1 cellular context compared by ENCODE assay signal in the genomic region with DNA sequence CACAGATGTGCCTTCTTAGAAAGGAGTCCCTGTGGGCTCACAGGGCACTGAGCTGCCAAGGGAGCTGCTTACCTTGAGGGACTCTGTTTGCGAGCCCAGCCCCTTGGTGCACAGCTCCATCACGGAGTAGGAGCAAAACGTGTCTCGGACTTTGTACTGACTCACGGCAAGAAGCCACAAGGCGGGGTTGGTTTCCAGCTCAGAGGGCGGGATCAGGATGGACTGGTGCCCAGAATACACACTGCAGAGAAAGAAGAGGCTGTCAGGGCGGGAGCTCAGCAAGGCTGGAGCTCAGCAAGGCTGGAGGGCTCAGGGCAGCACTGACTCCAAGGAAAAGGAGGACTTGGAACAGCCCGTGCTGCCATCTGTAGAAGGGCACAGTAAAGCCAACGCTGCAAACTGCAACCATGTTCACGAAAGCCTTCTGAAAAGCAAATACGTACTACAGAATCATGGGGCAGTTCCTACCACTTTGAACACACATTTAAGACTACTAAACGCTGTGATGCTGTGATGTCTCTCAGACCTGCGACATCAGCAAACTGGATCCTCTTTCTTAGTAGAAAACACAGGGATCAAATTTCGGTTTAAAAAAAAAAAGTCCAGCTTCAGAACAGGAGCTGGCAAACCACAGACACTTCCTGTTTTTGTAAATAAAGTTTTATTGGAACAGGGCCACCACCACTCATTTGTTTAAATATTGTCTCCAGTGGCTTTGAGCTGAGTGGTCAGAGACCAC.
TF ChIP-seq lines count a peak whose summit lies in the region.

No MANE protein-coding gene starts in this region.

TF ChIP-seq in HepG2, 621 proteins besides CTCF, POLR2A, EP300 and RAD21 (continued from another document and continues in another):
- TF ChIP-seq FOSL1 (CRISPR knock-in tag; IDR thresholded peaks at IDR 0.05; ENCODE audit: borderline replicate concordance) (no peak), ZBTB20 (CRISPR knock-in tag; IDR thresholded peaks at IDR 0.05; ENCODE audit: borderline replicate concordance, low read depth) (no peak), CAMTA2 (CRISPR knock-in tag; IDR thresholded peaks at IDR 0.05; ENCODE audit: borderline replicate concordance) (no peak), ZNF251 (CRISPR knock-in tag; IDR thresholded peaks at IDR 0.05) (no peak), ZIK1 (CRISPR knock-in tag; IDR thresholded peaks at IDR 0.05; ENCODE audit: borderline replicate concordance, low read depth) (no peak), ZNF567 (CRISPR knock-in tag; IDR thresholded peaks at IDR 0.05; ENCODE audit: borderline replicate concordance) (no peak), ARNT2 (CRISPR knock-in tag; IDR thresholded peaks at IDR 0.05; ENCODE audit: low read depth) (no peak), ZNF350 (CRISPR knock-in tag; IDR thresholded peaks at IDR 0.05; ENCODE audit: borderline replicate concordance, low read depth) (peak; percentile 72; the same call in 1 of the 2 replicates), MAZ (IDR thresholded peaks at IDR 0.05; ENCODE audit: borderline replicate concordance, low read depth, low read length) (no peak), MAZ (CRISPR knock-in tag; IDR thresholded peaks at IDR 0.05; ENCODE audit: low read depth) (no peak), NPAS2 (CRISPR knock-in tag; IDR thresholded peaks at IDR 0.05; ENCODE audit: borderline replicate concordance) (no peak), KDM4B (CRISPR knock-in tag; IDR thresholded peaks at IDR 0.05) (no peak), NFYB (CRISPR knock-in tag; IDR thresholded peaks at IDR 0.05) (no peak; the same call in 1 of the 2 replicates), ZNF660 (CRISPR knock-in tag; IDR thresholded peaks at IDR 0.05; ENCODE audit: borderline replicate concordance, low read depth) (no peak), ZFP36 (IDR thresholded peaks at IDR 0.05; ENCODE audit: borderline replicate concordance, low read depth, low read length, partially characterized antibody) (no peak), SKI (IDR thresholded peaks at IDR 0.05; ENCODE audit: partially characterized antibody) (no peak), PPARG (CRISPR knock-in tag; conservative IDR thresholded peaks at IDR 0.05) (no peak), SOX6 (IDR thresholded peaks at IDR 0.05) (no peak), SOX6 (CRISPR knock-in tag; IDR thresholded peaks at IDR 0.05) (no peak), ZBTB7A (CRISPR knock-in tag; IDR thresholded peaks at IDR 0.05) (no peak), WIZ (CRISPR knock-in tag; IDR thresholded peaks at IDR 0.05) (no peak), ZNF10 (CRISPR knock-in tag; IDR thresholded peaks at IDR 0.05; ENCODE audit: borderline replicate concordance, low read depth) (no peak), PLRG1 (conservative IDR thresholded peaks at IDR 0.05) (no peak), TCF7L2 (IDR thresholded peaks at IDR 0.05; ENCODE audit: low read depth, low read length) (no peak), ZNF331 (CRISPR knock-in tag; IDR thresholded peaks at IDR 0.05) (no peak), SATB2 (CRISPR knock-in tag; IDR thresholded peaks at IDR 0.05) (no peak), ZNF253 (CRISPR knock-in tag; IDR thresholded peaks at IDR 0.05; ENCODE audit: borderline replicate concordance) (no peak), MIER2 (CRISPR knock-in tag; IDR thresholded peaks at IDR 0.05) (no peak), KDM2A (CRISPR knock-in tag; IDR thresholded peaks at IDR 0.05; ENCODE audit: borderline replicate concordance, low read depth) (peak; percentile 60; the same call in 1 of the 2 replicates), NFATC3 (CRISPR knock-in tag; IDR thresholded peaks at IDR 0.05) (no peak), ZNF207 (IDR thresholded peaks at IDR 0.05; ENCODE audit: borderline replicate concordance) (no peak), SAFB2 (CRISPR knock-in tag; IDR thresholded peaks at IDR 0.05; ENCODE audit: borderline replicate concordance, low read depth) (no peak), ZNF605 (CRISPR knock-in tag; IDR thresholded peaks at IDR 0.05) (no peak), ZNF777 (CRISPR knock-in tag; IDR thresholded peaks at IDR 0.05) (no peak), ZNF552 (CRISPR knock-in tag; IDR thresholded peaks at IDR 0.05; ENCODE audit: borderline replicate concordance) (no peak), GATAD2A (CRISPR knock-in tag; IDR thresholded peaks at IDR 0.05) (no peak), ZNF121 (CRISPR knock-in tag; IDR thresholded peaks at IDR 0.05) (no peak), GLI4 (CRISPR knock-in tag; IDR thresholded peaks at IDR 0.05; ENCODE audit: borderline replicate concordance) (no peak), KLF12 (CRISPR knock-in tag; IDR thresholded peaks at IDR 0.05; ENCODE audit: borderline replicate concordance) (no peak), ZNF816 (CRISPR knock-in tag; IDR thresholded peaks at IDR 0.05; ENCODE audit: borderline replicate concordance) (no peak), ZNF83 (CRISPR knock-in tag; IDR thresholded peaks at IDR 0.05; ENCODE audit: borderline replicate concordance) (no peak), IRF2 (CRISPR knock-in tag; IDR thresholded peaks at IDR 0.05) (peak; percentile 28; the same call in 1 of the 2 replicates), AGO2 (optimal IDR thresholded peaks at IDR 0.05; ENCODE audit: low read depth, low read length) (no peak), ZNF703 (CRISPR knock-in tag; IDR thresholded peaks at IDR 0.05; ENCODE audit: borderline replicate concordance) (no peak), RBM39 (IDR thresholded peaks at IDR 0.05; ENCODE audit: low read depth, low read length, poor library complexity, severe bottlenecking) (no peak)
- TF ChIP-seq, protein P1, sequence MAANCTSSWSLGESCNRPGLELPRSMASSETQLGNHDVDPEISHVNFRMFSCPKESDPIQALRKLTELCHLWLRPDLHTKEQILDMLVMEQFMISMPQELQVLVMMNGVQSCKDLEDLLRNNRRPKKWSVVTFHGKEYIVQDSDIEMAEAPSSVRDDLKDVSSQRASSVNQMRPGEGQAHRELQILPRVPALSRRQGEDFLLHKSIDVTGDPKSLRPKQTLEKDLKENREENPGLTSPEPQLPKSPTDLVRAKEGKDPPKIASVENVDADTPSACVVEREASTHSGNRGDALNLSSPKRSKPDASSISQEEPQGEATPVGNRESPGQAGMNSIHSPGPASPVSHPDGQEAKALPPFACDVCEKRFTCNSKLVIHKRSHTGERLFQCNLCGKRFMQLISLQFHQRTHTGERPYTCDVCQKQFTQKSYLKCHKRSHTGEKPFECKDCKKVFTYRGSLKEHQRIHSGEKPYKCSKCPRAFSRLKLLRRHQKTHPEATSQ (CRISPR knock-in tag; IDR thresholded peaks at IDR 0.05; ENCODE audit: borderline replicate concordance) = no peak
- TF ChIP-seq, protein P2, sequence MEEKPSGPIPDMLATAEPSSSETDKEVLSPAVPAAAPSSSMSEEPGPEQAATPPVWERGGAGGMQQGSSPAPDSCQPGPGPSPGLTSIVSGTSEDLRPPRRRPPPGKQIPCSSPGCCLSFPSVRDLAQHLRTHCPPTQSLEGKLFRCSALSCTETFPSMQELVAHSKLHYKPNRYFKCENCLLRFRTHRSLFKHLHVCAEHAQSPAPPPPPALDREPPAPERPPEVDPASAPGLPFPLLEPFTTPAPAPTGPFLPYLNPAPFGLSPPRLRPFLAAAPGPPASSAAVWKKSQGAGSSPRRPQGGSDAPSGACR (CRISPR knock-in tag; IDR thresholded peaks at IDR 0.05) = no peak
- TF ChIP-seq, protein P3, sequence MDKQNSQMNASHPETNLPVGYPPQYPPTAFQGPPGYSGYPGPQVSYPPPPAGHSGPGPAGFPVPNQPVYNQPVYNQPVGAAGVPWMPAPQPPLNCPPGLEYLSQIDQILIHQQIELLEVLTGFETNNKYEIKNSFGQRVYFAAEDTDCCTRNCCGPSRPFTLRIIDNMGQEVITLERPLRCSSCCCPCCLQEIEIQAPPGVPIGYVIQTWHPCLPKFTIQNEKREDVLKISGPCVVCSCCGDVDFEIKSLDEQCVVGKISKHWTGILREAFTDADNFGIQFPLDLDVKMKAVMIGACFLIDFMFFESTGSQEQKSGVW (CRISPR knock-in tag; IDR thresholded peaks at IDR 0.05; ENCODE audit: borderline replicate concordance) = no peak
- TF ChIP-seq, protein P4, sequence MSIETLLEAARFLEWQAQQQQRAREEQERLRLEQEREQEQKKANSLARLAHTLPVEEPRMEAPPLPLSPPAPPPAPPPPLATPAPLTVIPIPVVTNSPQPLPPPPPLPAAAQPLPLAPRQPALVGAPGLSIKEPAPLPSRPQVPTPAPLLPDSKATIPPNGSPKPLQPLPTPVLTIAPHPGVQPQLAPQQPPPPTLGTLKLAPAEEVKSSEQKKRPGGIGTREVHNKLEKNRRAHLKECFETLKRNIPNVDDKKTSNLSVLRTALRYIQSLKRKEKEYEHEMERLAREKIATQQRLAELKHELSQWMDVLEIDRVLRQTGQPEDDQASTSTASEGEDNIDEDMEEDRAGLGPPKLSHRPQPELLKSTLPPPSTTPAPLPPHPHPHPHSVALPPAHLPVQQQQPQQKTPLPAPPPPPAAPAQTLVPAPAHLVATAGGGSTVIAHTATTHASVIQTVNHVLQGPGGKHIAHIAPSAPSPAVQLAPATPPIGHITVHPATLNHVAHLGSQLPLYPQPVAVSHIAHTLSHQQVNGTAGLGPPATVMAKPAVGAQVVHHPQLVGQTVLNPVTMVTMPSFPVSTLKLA (IDR thresholded peaks at IDR 0.05) = no peak
- TF ChIP-seq, protein P5, sequence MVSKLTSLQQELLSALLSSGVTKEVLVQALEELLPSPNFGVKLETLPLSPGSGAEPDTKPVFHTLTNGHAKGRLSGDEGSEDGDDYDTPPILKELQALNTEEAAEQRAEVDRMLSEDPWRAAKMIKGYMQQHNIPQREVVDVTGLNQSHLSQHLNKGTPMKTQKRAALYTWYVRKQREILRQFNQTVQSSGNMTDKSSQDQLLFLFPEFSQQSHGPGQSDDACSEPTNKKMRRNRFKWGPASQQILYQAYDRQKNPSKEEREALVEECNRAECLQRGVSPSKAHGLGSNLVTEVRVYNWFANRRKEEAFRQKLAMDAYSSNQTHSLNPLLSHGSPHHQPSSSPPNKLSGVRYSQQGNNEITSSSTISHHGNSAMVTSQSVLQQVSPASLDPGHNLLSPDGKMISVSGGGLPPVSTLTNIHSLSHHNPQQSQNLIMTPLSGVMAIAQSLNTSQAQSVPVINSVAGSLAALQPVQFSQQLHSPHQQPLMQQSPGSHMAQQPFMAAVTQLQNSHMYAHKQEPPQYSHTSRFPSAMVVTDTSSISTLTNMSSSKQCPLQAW (CRISPR knock-in tag; IDR thresholded peaks at IDR 0.05) = no peak
- TF ChIP-seq, protein P6, sequence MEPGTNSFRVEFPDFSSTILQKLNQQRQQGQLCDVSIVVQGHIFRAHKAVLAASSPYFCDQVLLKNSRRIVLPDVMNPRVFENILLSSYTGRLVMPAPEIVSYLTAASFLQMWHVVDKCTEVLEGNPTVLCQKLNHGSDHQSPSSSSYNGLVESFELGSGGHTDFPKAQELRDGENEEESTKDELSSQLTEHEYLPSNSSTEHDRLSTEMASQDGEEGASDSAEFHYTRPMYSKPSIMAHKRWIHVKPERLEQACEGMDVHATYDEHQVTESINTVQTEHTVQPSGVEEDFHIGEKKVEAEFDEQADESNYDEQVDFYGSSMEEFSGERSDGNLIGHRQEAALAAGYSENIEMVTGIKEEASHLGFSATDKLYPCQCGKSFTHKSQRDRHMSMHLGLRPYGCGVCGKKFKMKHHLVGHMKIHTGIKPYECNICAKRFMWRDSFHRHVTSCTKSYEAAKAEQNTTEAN (CRISPR knock-in tag; conservative IDR thresholded peaks at IDR 0.05) = no peak
- TF ChIP-seq, protein P7, sequence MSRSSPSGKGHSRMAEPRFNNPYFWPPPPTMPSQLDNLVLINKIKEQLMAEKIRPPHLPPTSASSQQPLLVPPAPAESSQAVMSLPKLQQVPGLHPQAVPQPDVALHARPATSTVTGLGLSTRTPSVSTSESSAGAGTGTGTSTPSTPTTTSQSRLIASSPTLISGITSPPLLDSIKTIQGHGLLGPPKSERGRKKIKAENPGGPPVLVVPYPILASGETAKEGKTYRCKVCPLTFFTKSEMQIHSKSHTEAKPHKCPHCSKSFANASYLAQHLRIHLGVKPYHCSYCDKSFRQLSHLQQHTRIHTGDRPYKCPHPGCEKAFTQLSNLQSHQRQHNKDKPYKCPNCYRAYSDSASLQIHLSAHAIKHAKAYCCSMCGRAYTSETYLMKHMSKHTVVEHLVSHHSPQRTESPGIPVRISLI (CRISPR knock-in tag; IDR thresholded peaks at IDR 0.05; ENCODE audit: borderline replicate concordance) = peak; percentile 85; the same call in 1 of the 2 replicates
- TF ChIP-seq, protein P8, sequence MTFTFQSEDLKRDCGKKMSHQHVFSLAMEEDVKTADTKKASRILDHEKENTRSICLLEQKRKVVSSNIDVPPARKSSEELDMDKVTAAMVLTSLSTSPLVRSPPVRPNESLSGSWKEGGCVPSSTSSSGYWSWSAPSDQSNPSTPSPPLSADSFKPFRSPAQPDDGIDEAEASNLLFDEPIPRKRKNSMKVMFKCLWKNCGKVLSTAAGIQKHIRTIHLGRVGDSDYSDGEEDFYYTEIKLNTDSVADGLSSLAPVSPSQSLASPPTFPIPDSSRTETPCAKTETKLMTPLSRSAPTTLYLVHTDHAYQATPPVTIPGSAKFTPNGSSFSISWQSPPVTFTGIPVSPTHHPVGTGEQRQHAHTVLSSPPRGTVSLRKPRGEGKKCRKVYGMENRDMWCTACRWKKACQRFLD (CRISPR knock-in tag; IDR thresholded peaks at IDR 0.05; ENCODE audit: borderline replicate concordance) = no peak
- TF ChIP-seq, protein P9, sequence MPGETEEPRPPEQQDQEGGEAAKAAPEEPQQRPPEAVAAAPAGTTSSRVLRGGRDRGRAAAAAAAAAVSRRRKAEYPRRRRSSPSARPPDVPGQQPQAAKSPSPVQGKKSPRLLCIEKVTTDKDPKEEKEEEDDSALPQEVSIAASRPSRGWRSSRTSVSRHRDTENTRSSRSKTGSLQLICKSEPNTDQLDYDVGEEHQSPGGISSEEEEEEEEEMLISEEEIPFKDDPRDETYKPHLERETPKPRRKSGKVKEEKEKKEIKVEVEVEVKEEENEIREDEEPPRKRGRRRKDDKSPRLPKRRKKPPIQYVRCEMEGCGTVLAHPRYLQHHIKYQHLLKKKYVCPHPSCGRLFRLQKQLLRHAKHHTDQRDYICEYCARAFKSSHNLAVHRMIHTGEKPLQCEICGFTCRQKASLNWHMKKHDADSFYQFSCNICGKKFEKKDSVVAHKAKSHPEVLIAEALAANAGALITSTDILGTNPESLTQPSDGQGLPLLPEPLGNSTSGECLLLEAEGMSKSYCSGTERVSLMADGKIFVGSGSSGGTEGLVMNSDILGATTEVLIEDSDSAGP (CRISPR knock-in tag; IDR thresholded peaks at IDR 0.05; ENCODE audit: borderline replicate concordance) = peak; percentile 48; the same call in 1 of the 2 replicates
- TF ChIP-seq, protein P10, sequence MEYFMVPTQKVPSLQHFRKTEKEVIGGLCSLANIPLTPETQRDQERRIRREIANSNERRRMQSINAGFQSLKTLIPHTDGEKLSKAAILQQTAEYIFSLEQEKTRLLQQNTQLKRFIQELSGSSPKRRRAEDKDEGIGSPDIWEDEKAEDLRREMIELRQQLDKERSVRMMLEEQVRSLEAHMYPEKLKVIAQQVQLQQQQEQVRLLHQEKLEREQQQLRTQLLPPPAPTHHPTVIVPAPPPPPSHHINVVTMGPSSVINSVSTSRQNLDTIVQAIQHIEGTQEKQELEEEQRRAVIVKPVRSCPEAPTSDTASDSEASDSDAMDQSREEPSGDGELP (IDR thresholded peaks at IDR 0.05; ENCODE audit: borderline replicate concordance, low read depth) = no peak
